In the genomic region with DNA sequence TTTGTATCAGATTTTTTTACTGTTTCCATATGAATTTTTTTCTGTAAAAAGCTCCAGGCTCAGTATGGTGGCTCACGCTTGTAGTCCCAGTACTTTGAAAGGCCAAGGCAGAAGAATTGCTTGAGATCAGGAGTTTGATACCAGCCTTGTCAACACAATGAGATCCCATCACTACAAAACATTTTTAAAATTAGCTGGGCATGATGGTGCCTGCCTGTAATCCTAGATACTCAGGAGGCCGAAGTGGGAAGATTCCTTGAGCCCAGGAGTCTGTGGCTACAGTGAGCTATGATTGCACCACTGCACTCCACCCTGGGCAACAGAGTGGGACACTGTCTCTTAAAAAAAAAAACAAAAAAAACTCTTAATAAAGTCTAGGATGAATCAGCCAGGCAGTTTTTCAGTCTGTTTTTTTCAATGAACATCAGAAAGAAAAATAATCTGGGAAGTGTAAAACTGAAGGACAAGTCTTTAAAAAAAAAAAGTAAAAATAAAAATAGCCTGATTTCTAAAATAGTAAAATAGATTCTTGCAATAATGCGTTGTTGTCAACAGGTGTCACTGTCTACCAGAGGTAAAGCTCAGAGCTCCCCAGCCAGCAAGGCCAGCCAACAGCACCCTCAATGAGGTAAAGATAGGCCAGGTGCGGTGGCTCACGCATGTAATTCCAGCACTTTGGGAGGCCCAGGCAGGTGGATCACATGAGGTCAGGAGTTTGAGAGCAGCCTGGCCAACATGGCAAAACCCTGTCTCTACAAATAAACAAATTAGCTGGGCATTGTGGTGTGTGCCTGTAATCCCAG, we compare ENCODE assay signal across 8 cellular contexts. TPM values are rescaled to one million over a fixed set of nuclear protein-coding genes. Genes with fewer than 3 reads are reported as not detected.
DNase-seq lines count a peak whose midpoint lies in the region; ATAC-seq and TF ChIP-seq lines count a peak whose summit lies in the region.

No MANE protein-coding gene starts in this region.

- H3K27me3 ChIP-seq in DOHH2 (ENCODE audit: control insufficient read depth, low read length) (peaks cover 20% of the 10 kb centered on the region), NT2/D1 (ENCODE audit: insufficient read depth, insufficient read length) (no peaks in the 10 kb centered on the region), esophagus squamous epithelium (peaks cover 0 to 26% (median 0%) of the 10 kb centered on the region in 4 donors)

- no peaks in the 10 kb centered on the region for H3K4me1 Mint-ChIP-seq in nephron

- H3K9me2 ChIP-seq in DOHH2 (replicated peaks; ENCODE audit: control insufficient read depth, low read length): no peaks in the 10 kb centered on the region

- intact Hi-C loops in esophagus squamous epithelium (cut with DNase I): loop anchor here (5.0 kb wide), 1 partner anchor 642 kb away; no protein-coding TSS in a partner anchor

- H3K36me3 ChIP-seq in DOHH2 (ENCODE audit: control insufficient read depth, low read length) (no peaks in the 10 kb centered on the region), NT2/D1 (ENCODE audit: insufficient read depth, insufficient read length, low read length) (no peaks in the 10 kb centered on the region), esophagus squamous epithelium (no peaks in the 10 kb centered on the region)

- ATAC-seq in HG02642 (IDR thresholded peaks at IDR 0.05; ENCODE audit: poor library complexity, unreplicated experiment) (peak; percentile 71), GM21528 (IDR thresholded peaks at IDR 0.05; ENCODE audit: low FRiP score, unreplicated experiment) (no peak), HG03520 (IDR thresholded peaks at IDR 0.05; ENCODE audit: unreplicated experiment) (no peak)

- no peak overlapping the region for H3K27ac Mint-ChIP-seq in nephron

- H3K4me1 ChIP-seq in DOHH2 (ENCODE audit: control insufficient read depth, low read length) (peaks cover 5% of the 10 kb centered on the region), NT2/D1 (ENCODE audit: insufficient read depth, insufficient read length) (no peaks in the 10 kb centered on the region), esophagus squamous epithelium (peaks cover 0 to 8% (median 4%) of the 10 kb centered on the region in 3 donors)

- H3K4me3 ChIP-seq in DOHH2 (ENCODE audit: low read length) (no peak overlapping the region), NT2/D1 (ENCODE audit: insufficient read length, low read depth) (no peak overlapping the region), esophagus squamous epithelium (no peak overlapping the region)

- no peak overlapping the region for H3K4me2 ChIP-seq in DOHH2 (ENCODE audit: low read length)

- WGBS in esophagus squamous epithelium, 2 donors: 16 to 19% methylated on average over 5 of the region's 5 CpGs

- H3K9me3 Mint-ChIP-seq in nephron: no peaks in the 10 kb centered on the region

- no peaks in the 10 kb centered on the region for H3K79me2 ChIP-seq in DOHH2 (ENCODE audit: control insufficient read depth, low read length)

- peak; percentile 32 for DNase-seq in NT2/D1 (ENCODE audit: low read depth, low spot score)
- DNase-seq in activated T-cell treated with anti-CD3 and anti-CD28 coated beads for 1 hour (ENCODE audit: low read depth): peak; percentile 25
- no peak for DNase-seq in esophagus squamous epithelium (lab: John Stamatoyannopoulos, UW)

- TF ChIP-seq CTCF in DOHH2 (IDR thresholded peaks at IDR 0.05; ENCODE audit: low read depth, low read length, poor library complexity, severe bottlenecking): peak; percentile 57
- peak; percentile 43 to 71 (median 61) for TF ChIP-seq CTCF in esophagus squamous epithelium (IDR thresholded peaks at IDR 0.05)
- TF ChIP-seq CTCF in nephron (IDR thresholded peaks at IDR 0.05; ENCODE audit: unreplicated experiment in 3 of 3): peak; percentile 55 to 71 (median 58)

- no peak overlapping the region for H3K4me3 Mint-ChIP-seq in nephron

- H3K9me3 ChIP-seq in DOHH2 (ENCODE audit: control insufficient read depth, insufficient read depth, low read length): no peaks in the 10 kb centered on the region
- H3K9me3 ChIP-seq in NT2/D1 (ENCODE audit: insufficient read depth, low read length): no peaks in the 10 kb centered on the region
- H3K9me3 ChIP-seq in esophagus squamous epithelium: no peaks in the 10 kb centered on the region

- peaks cover 13% of the 10 kb centered on the region for H3K27me3 Mint-ChIP-seq in nephron (ENCODE audit: low read depth)

- no peak overlapping the region for H3K9ac ChIP-seq in NT2/D1 (ENCODE audit: insufficient read length, low read depth)

- H3F3A ChIP-seq in DOHH2 (ENCODE audit: control insufficient read depth, insufficient read depth): no peaks in the 10 kb centered on the region

- H3K36me3 Mint-ChIP-seq in nephron (ENCODE audit: low read depth): no peaks in the 10 kb centered on the region

- H3K27ac ChIP-seq in DOHH2 (ENCODE audit: low read depth, low read length) (no peak overlapping the region), esophagus squamous epithelium (no peak overlapping the region)

- H4K20me1 ChIP-seq in DOHH2 (ENCODE audit: control insufficient read depth, insufficient read depth, low read depth, low read length): no peaks in the 10 kb centered on the region

- TF ChIP-seq POLR2A in esophagus squamous epithelium (IDR thresholded peaks at IDR 0.05): no peak

RNA-seq across cellular contexts. Expression of a gene that starts 9.3 kb away (rescaled TPM):
- 10 to 100 TPM; 14.6 to 34.9 (median 25.3) TPM for total RNA-seq in esophagus squamous epithelium

RNA-seq across cellular contexts. Expression of a gene that starts 25.7 kb away (rescaled TPM):
- 100 to 1,000 TPM; 119 to 185 (median 153) TPM for total RNA-seq in esophagus squamous epithelium
